In the genomic region with DNA sequence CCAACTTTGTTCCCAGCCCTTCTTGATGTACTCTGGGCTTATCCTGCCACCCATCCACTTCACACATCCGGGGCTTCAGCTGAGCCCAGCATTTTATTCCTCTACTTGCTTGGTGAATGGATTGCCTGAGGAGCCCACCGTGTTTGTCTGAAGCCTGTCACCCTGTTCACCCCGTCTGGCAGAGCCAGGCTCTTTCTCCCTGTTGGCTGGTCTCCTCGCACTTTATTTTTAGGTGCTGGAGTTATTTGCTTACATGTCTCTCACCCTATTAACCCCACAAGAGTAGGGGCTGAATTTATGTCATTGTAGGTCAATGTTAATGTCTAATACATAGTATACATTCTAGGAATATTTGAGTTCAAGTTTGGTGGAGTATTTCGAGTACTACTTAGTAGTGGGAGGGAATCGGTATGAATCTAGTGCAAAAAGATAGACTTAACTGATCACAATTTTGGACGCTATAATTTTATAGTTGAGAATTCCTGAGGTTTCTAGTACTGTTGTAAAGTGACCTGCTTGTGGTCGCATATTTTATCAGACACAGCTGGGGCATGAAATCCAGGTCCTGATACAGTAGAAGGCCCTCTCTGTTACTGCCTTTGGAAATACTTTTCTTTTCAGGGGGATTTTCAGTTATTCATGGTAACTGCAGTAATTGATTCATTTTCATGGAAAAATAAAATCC, we compare ENCODE assay signal across 15 cellular contexts. TPM values are rescaled to one million over a fixed set of nuclear protein-coding genes. Genes with fewer than 3 reads are reported as not detected.
DNase-seq lines count a peak whose midpoint lies in the region; ATAC-seq lines count a peak whose summit lies in the region.
"Had no signal": no experiment of that assay in that cellular context is flagged by ENCODE, and none has a peak within 500 bp of the region (broad histone marks: within the 10 kb centered on the region; RNA-seq: fewer than 3 reads in every experiment).

No MANE protein-coding gene starts in this region.

- peak overlapping the region; percentile 9; the same call in 1 of the 2 replicates for H3K4me3 ChIP-seq in iPS-20b (ENCODE audit: low read length)
- H3K4me3 ChIP-seq: A549, tibial nerve had no signal

- no peak overlapping the region for H3K4me3 Mint-ChIP-seq in activated naive CD4-positive, alpha-beta T cell treated with anti-CD3 and anti-CD28 coated beads, Interleukin-2, amount 50 U/mL, for 24 hours
- H3K4me3 Mint-ChIP-seq in activated T-helper 1 cell treated with anti-CD3 and anti-CD28 coated beads, Interleukin-12 subunit alpha, Interleukin-12 subunit beta, Interleukin-2, Interleukin-4 antibody, amounts not matched to agents 30 ng/mL and 10 ng/mL and 1 ng/mL, durations not matched to agents 14 hours and 24 hours and 36 hours = no peak overlapping the region
- H3K4me3 Mint-ChIP-seq in stimulated activated memory B cell treated with anti-CD40 and anti-IgM and Interleukin-4, amounts not matched to agents 10 μg/mL and 1 μg/mL and 100 μg/mL, for 72 hours = no peak overlapping the region

- peaks cover 87% of the 10 kb centered on the region for H3K4me1 ChIP-seq in iPS-20b (ENCODE audit: insufficient read depth, low read length)

- no peaks in the 10 kb centered on the region for H3K27me3 ChIP-seq in iPS-20b (ENCODE audit: insufficient read depth, low read length)
- H3K27me3 ChIP-seq: neutrophil, tibial nerve had no signal

- H3K27ac ChIP-seq in iPS-20b (ENCODE audit: low read length) = no peak overlapping the region
- H3K27ac ChIP-seq: A549 had no signal

- ATAC-seq in stimulated activated memory B cell treated with anti-CD40 and anti-IgM and Interleukin-4, amounts not matched to agents 10 μg/mL and 1 μg/mL and 100 μg/mL, for 72 hours = no peak
- ATAC-seq: A549; activated CD4-positive, CD25-positive, alpha-beta regulatory T cell treated with anti-CD3 and anti-CD28 coated beads, Interleukin-2, amount 50 U/mL, for 24 hours; left colon had no signal

- intact Hi-C loops in activated T-helper 1 cell treated with anti-CD3 and anti-CD28 coated beads, Interleukin-12 subunit alpha, Interleukin-12 subunit beta, Interleukin-2, Interleukin-4 antibody, amounts not matched to agents 30 ng/mL and 10 ng/mL and 1 ng/mL, durations not matched to agents 14 hours and 24 hours and 36 hours (cut with micrococcal nuclease) = no loop called here

- no peaks in the 10 kb centered on the region for H3K9me3 ChIP-seq in iPS-20b (ENCODE audit: insufficient read depth, low read depth, low read length)
- H3K9me3 ChIP-seq: A549, neutrophil, tibial nerve had no signal

- H3K36me3 Mint-ChIP-seq in activated naive CD4-positive, alpha-beta T cell treated with anti-CD3 and anti-CD28 coated beads, Interleukin-2, amount 50 U/mL, for 24 hours = peaks cover 17% of the 10 kb centered on the region
- H3K36me3 Mint-ChIP-seq in activated T-helper 1 cell treated with anti-CD3 and anti-CD28 coated beads, Interleukin-12 subunit alpha, Interleukin-12 subunit beta, Interleukin-2, Interleukin-4 antibody, amounts not matched to agents 30 ng/mL and 10 ng/mL and 1 ng/mL, durations not matched to agents 14 hours and 24 hours and 36 hours (ENCODE audit: low read depth) = peaks cover 66% of the 10 kb centered on the region
- H3K36me3 Mint-ChIP-seq in stimulated activated memory B cell treated with anti-CD40 and anti-IgM and Interleukin-4, amounts not matched to agents 10 μg/mL and 1 μg/mL and 100 μg/mL, for 72 hours = peaks cover 8% of the 10 kb centered on the region

- peak overlapping the region; percentile 43 for H3K27ac Mint-ChIP-seq in activated naive CD4-positive, alpha-beta T cell treated with anti-CD3 and anti-CD28 coated beads, Interleukin-2, amount 50 U/mL, for 24 hours
- peak overlapping the region; percentile 14 for H3K27ac Mint-ChIP-seq in activated T-helper 1 cell treated with anti-CD3 and anti-CD28 coated beads, Interleukin-12 subunit alpha, Interleukin-12 subunit beta, Interleukin-2, Interleukin-4 antibody, amounts not matched to agents 30 ng/mL and 10 ng/mL and 1 ng/mL, durations not matched to agents 14 hours and 24 hours and 36 hours
- H3K27ac Mint-ChIP-seq in stimulated activated memory B cell treated with anti-CD40 and anti-IgM and Interleukin-4, amounts not matched to agents 10 μg/mL and 1 μg/mL and 100 μg/mL, for 72 hours = peak overlapping the region; percentile 83

- no peaks in the 10 kb centered on the region for H3K9me3 Mint-ChIP-seq in activated naive CD4-positive, alpha-beta T cell treated with anti-CD3 and anti-CD28 coated beads, Interleukin-2, amount 50 U/mL, for 24 hours
- no peaks in the 10 kb centered on the region for H3K9me3 Mint-ChIP-seq in activated T-helper 1 cell treated with anti-CD3 and anti-CD28 coated beads, Interleukin-12 subunit alpha, Interleukin-12 subunit beta, Interleukin-2, Interleukin-4 antibody, amounts not matched to agents 30 ng/mL and 10 ng/mL and 1 ng/mL, durations not matched to agents 14 hours and 24 hours and 36 hours
- H3K9me3 Mint-ChIP-seq in stimulated activated memory B cell treated with anti-CD40 and anti-IgM and Interleukin-4, amounts not matched to agents 10 μg/mL and 1 μg/mL and 100 μg/mL, for 72 hours = no peaks in the 10 kb centered on the region

- DNase-seq in activated naive CD4-positive, alpha-beta T cell treated with anti-CD3 and anti-CD28 coated beads, Interleukin-2, amount 50 U/mL, for 16 hours = no peak
- DNase-seq in activated T-helper 1 cell treated with anti-CD3 and anti-CD28 coated beads, Interleukin-12 subunit alpha, Interleukin-12 subunit beta, Interleukin-2, Interleukin-4 antibody, amounts not matched to agents 30 ng/mL and 10 ng/mL and 1 ng/mL, durations not matched to agents 14 hours and 24 hours and 36 hours (ENCODE audit: low spot score) = no peak
- DNase-seq in GF-D8 (lab: John Stamatoyannopoulos, UW) (no peak), SIG-M5 (lab: John Stamatoyannopoulos, UW) (no peak), SW 1271 (lab: John Stamatoyannopoulos, UW) (no peak)
- DNase-seq: activated T-cell treated with anti-CD3 and anti-CD28 coated beads, Interleukin-2, amount 50 U/mL, for 48 hours; left colon; NCI-H2081 had no signal

- no peak overlapping the region for H3K9ac ChIP-seq in iPS-20b (ENCODE audit: low read depth, low read length)

- H3K36me3 ChIP-seq in iPS-20b (ENCODE audit: insufficient read depth, low read depth, low read length) = peaks cover 39% of the 10 kb centered on the region
- H3K36me3 ChIP-seq: tibial nerve had no signal

- H3K4me1 Mint-ChIP-seq in activated naive CD4-positive, alpha-beta T cell treated with anti-CD3 and anti-CD28 coated beads, Interleukin-2, amount 50 U/mL, for 24 hours = peaks cover 99% of the 10 kb centered on the region
- peaks cover 92% of the 10 kb centered on the region for H3K4me1 Mint-ChIP-seq in activated T-helper 1 cell treated with anti-CD3 and anti-CD28 coated beads, Interleukin-12 subunit alpha, Interleukin-12 subunit beta, Interleukin-2, Interleukin-4 antibody, amounts not matched to agents 30 ng/mL and 10 ng/mL and 1 ng/mL, durations not matched to agents 14 hours and 24 hours and 36 hours (ENCODE audit: low read depth)
- H3K4me1 Mint-ChIP-seq in stimulated activated memory B cell treated with anti-CD40 and anti-IgM and Interleukin-4, amounts not matched to agents 10 μg/mL and 1 μg/mL and 100 μg/mL, for 72 hours = peaks cover 99% of the 10 kb centered on the region

- H3K27me3 Mint-ChIP-seq in activated naive CD4-positive, alpha-beta T cell treated with anti-CD3 and anti-CD28 coated beads, Interleukin-2, amount 50 U/mL, for 24 hours = no peaks in the 10 kb centered on the region
- H3K27me3 Mint-ChIP-seq in activated T-helper 1 cell treated with anti-CD3 and anti-CD28 coated beads, Interleukin-12 subunit alpha, Interleukin-12 subunit beta, Interleukin-2, Interleukin-4 antibody, amounts not matched to agents 30 ng/mL and 10 ng/mL and 1 ng/mL, durations not matched to agents 14 hours and 24 hours and 36 hours (ENCODE audit: insufficient read depth) = no peaks in the 10 kb centered on the region
- H3K27me3 Mint-ChIP-seq in stimulated activated memory B cell treated with anti-CD40 and anti-IgM and Interleukin-4, amounts not matched to agents 10 μg/mL and 1 μg/mL and 100 μg/mL, for 72 hours = no peaks in the 10 kb centered on the region

RNA-seq across cellular contexts. Expression of a gene that starts 10.8 kb away (rescaled TPM):
- total RNA-seq in activated T-helper 1 cell treated with anti-CD3 and anti-CD28 coated beads, Interleukin-12 subunit alpha, Interleukin-12 subunit beta, Interleukin-2, Interleukin-4 antibody, amounts not matched to agents 30 ng/mL and 10 ng/mL and 1 ng/mL, durations not matched to agents 14 hours and 24 hours and 36 hours = 60.5 and 62.5 TPM in 2 replicates

Comparison
In these comparisons a context has a peak if more than half of its experiments do, and no peak if none do; other contexts are left out.
1. H3K27ac Mint-ChIP-seq: peak in every context shown above with its lines; median percentile 83 in stimulated activated memory B cell treated with anti-CD40 and anti-IgM and Interleukin-4, amounts not matched to agents 10 μg/mL and 1 μg/mL and 100 μg/mL, for 72 hours; 43 in activated naive CD4-positive, alpha-beta T cell treated with anti-CD3 and anti-CD28 coated beads, Interleukin-2, amount 50 U/mL, for 24 hours; 14 in activated T-helper 1 cell treated with anti-CD3 and anti-CD28 coated beads, Interleukin-12 subunit alpha, Interleukin-12 subunit beta, Interleukin-2, Interleukin-4 antibody, amounts not matched to agents 30 ng/mL and 10 ng/mL and 1 ng/mL, durations not matched to agents 14 hours and 24 hours and 36 hours.